Comparison of ENCODE assay signal across 1 cellular context in the genomic region with DNA sequence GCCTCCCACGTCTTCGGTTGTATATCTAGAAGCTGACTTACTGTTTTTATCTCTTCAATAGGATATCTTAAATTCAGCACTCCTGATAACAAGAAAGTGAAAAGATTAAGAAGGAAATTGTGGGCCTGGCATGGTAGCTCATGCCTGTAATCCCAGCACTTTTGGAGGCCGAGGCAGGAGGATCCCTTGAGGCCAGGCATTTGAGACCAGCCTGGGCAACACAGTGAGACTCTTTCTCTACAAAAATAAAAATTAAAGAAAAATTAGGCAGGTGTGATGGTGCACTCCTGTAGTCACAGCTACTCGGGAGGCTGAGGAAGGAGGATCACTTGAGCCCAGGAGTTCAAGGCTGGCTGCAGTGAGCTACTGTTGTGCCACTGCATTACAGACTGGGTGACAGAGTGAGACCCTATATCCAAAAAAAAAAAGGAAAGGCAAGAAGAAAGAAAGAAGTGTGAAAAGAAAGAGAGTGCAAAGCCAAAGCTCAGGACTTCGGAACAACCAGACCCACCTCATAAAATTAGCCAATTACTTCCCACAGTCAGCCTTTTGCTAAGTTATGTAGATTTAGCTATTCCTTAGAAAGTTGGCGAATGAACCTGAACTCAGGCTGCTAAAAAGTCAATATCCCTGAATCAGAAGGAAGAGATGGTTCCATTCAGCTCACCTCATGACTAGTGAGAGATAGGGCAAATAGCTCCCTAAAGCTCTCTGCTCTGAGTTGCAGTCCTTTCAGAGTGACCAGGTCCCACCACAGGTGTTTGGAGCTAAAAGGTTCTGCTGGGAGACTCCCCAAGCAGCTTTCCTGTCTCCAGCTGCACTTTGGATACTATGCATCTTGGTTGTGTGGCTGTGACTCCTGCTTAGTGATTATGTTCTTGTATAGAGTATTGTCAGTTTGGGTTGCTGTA.
TF ChIP-seq lines count a peak whose summit lies in the region.

No MANE protein-coding gene starts in this region.

TF ChIP-seq in HepG2, 621 proteins besides CTCF, POLR2A, EP300 and RAD21 (continued from another document and continues in another):
- TF ChIP-seq, protein P1, sequence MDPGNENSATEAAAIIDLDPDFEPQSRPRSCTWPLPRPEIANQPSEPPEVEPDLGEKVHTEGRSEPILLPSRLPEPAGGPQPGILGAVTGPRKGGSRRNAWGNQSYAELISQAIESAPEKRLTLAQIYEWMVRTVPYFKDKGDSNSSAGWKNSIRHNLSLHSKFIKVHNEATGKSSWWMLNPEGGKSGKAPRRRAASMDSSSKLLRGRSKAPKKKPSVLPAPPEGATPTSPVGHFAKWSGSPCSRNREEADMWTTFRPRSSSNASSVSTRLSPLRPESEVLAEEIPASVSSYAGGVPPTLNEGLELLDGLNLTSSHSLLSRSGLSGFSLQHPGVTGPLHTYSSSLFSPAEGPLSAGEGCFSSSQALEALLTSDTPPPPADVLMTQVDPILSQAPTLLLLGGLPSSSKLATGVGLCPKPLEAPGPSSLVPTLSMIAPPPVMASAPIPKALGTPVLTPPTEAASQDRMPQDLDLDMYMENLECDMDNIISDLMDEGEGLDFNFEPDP (CRISPR knock-in tag; conservative IDR thresholded peaks at IDR 0.05) = no peak
- TF ChIP-seq MED1 (CRISPR knock-in tag; IDR thresholded peaks at IDR 0.05) (no peak), ZNF713 (CRISPR knock-in tag; IDR thresholded peaks at IDR 0.05) (no peak), SMYD3 (CRISPR knock-in tag; IDR thresholded peaks at IDR 0.05) (no peak), TCF7L2 (IDR thresholded peaks at IDR 0.05; ENCODE audit: low read depth, low read length) (no peak), RARG (CRISPR knock-in tag; IDR thresholded peaks at IDR 0.05; ENCODE audit: low read depth) (no peak), SP4 (CRISPR knock-in tag; IDR thresholded peaks at IDR 0.05) (no peak), TSC22D2 (CRISPR knock-in tag; IDR thresholded peaks at IDR 0.05; ENCODE audit: borderline replicate concordance) (no peak), ZNF564 (CRISPR knock-in tag; IDR thresholded peaks at IDR 0.05) (no peak), ZNF672 (CRISPR knock-in tag; IDR thresholded peaks at IDR 0.05) (no peak), SP140L (CRISPR knock-in tag; IDR thresholded peaks at IDR 0.05; ENCODE audit: borderline replicate concordance) (no peak), GLI4 (CRISPR knock-in tag; IDR thresholded peaks at IDR 0.05; ENCODE audit: borderline replicate concordance) (no peak), NR2F6 (IDR thresholded peaks at IDR 0.05) (no peak), NR2F6 (CRISPR knock-in tag; IDR thresholded peaks at IDR 0.05) (no peak), ZNF329 (CRISPR knock-in tag; IDR thresholded peaks at IDR 0.05; ENCODE audit: low read depth) (no peak), SRY (CRISPR knock-in tag; IDR thresholded peaks at IDR 0.05) (no peak), ZNF44 (CRISPR knock-in tag; IDR thresholded peaks at IDR 0.05) (no peak), BCL6 (CRISPR knock-in tag; IDR thresholded peaks at IDR 0.05) (peak; percentile 59), SNAPC2 (CRISPR knock-in tag; IDR thresholded peaks at IDR 0.05) (no peak), ZNF569 (CRISPR knock-in tag; IDR thresholded peaks at IDR 0.05; ENCODE audit: borderline replicate concordance) (no peak), ZFP36 (IDR thresholded peaks at IDR 0.05; ENCODE audit: borderline replicate concordance, low read depth, low read length, partially characterized antibody) (no peak), FLYWCH1 (CRISPR knock-in tag; IDR thresholded peaks at IDR 0.05) (no peak), ZNF12 (CRISPR knock-in tag; IDR thresholded peaks at IDR 0.05) (no peak), MLLT10 (CRISPR knock-in tag; IDR thresholded peaks at IDR 0.05) (no peak), RARA (CRISPR knock-in tag; IDR thresholded peaks at IDR 0.05) (no peak), SATB2 (CRISPR knock-in tag; IDR thresholded peaks at IDR 0.05) (0 out of 2 replicates have a peak, but pooled peaks have one; percentile 22), FOXO1 (CRISPR knock-in tag; IDR thresholded peaks at IDR 0.05) (no peak), KAT2B (IDR thresholded peaks at IDR 0.05; ENCODE audit: borderline replicate concordance, low read depth, low read length) (no peak), ZNF75D (CRISPR knock-in tag; IDR thresholded peaks at IDR 0.05; ENCODE audit: borderline replicate concordance) (no peak), ZNF563 (CRISPR knock-in tag; IDR thresholded peaks at IDR 0.05) (no peak), KDM5B (CRISPR knock-in tag; IDR thresholded peaks at IDR 0.05; ENCODE audit: borderline replicate concordance) (no peak), ZNF383 (CRISPR knock-in tag; IDR thresholded peaks at IDR 0.05; ENCODE audit: borderline replicate concordance) (no peak), ZNF766 (CRISPR knock-in tag; IDR thresholded peaks at IDR 0.05; ENCODE audit: borderline replicate concordance) (peak; percentile 36; the same call in 1 of the 2 replicates), MAF1 (CRISPR knock-in tag; IDR thresholded peaks at IDR 0.05; ENCODE audit: borderline replicate concordance) (0 out of 2 replicates have a peak, but pooled peaks have one; percentile 22), ZBTB20 (CRISPR knock-in tag; IDR thresholded peaks at IDR 0.05; ENCODE audit: borderline replicate concordance, low read depth) (no peak), SSRP1 (CRISPR knock-in tag; IDR thresholded peaks at IDR 0.05) (peak; percentile 97), RNF2 (conservative IDR thresholded peaks at IDR 0.05; ENCODE audit: low read depth) (no peak)
- TF ChIP-seq, protein P2, sequence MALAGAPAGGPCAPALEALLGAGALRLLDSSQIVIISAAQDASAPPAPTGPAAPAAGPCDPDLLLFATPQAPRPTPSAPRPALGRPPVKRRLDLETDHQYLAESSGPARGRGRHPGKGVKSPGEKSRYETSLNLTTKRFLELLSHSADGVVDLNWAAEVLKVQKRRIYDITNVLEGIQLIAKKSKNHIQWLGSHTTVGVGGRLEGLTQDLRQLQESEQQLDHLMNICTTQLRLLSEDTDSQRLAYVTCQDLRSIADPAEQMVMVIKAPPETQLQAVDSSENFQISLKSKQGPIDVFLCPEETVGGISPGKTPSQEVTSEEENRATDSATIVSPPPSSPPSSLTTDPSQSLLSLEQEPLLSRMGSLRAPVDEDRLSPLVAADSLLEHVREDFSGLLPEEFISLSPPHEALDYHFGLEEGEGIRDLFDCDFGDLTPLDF (CRISPR knock-in tag; IDR thresholded peaks at IDR 0.05) = no peak
- TF ChIP-seq, protein P3, sequence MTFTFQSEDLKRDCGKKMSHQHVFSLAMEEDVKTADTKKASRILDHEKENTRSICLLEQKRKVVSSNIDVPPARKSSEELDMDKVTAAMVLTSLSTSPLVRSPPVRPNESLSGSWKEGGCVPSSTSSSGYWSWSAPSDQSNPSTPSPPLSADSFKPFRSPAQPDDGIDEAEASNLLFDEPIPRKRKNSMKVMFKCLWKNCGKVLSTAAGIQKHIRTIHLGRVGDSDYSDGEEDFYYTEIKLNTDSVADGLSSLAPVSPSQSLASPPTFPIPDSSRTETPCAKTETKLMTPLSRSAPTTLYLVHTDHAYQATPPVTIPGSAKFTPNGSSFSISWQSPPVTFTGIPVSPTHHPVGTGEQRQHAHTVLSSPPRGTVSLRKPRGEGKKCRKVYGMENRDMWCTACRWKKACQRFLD (CRISPR knock-in tag; IDR thresholded peaks at IDR 0.05; ENCODE audit: borderline replicate concordance) = no peak
- TF ChIP-seq, protein P4, sequence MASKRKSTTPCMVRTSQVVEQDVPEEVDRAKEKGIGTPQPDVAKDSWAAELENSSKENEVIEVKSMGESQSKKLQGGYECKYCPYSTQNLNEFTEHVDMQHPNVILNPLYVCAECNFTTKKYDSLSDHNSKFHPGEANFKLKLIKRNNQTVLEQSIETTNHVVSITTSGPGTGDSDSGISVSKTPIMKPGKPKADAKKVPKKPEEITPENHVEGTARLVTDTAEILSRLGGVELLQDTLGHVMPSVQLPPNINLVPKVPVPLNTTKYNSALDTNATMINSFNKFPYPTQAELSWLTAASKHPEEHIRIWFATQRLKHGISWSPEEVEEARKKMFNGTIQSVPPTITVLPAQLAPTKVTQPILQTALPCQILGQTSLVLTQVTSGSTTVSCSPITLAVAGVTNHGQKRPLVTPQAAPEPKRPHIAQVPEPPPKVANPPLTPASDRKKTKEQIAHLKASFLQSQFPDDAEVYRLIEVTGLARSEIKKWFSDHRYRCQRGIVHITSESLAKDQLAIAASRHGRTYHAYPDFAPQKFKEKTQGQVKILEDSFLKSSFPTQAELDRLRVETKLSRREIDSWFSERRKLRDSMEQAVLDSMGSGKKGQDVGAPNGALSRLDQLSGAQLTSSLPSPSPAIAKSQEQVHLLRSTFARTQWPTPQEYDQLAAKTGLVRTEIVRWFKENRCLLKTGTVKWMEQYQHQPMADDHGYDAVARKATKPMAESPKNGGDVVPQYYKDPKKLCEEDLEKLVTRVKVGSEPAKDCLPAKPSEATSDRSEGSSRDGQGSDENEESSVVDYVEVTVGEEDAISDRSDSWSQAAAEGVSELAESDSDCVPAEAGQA (IDR thresholded peaks at IDR 0.05; ENCODE audit: low read depth) = no peak
- TF ChIP-seq, protein P4 (CRISPR knock-in tag; IDR thresholded peaks at IDR 0.05; ENCODE audit: borderline replicate concordance) = no peak
- TF ChIP-seq, protein P5, sequence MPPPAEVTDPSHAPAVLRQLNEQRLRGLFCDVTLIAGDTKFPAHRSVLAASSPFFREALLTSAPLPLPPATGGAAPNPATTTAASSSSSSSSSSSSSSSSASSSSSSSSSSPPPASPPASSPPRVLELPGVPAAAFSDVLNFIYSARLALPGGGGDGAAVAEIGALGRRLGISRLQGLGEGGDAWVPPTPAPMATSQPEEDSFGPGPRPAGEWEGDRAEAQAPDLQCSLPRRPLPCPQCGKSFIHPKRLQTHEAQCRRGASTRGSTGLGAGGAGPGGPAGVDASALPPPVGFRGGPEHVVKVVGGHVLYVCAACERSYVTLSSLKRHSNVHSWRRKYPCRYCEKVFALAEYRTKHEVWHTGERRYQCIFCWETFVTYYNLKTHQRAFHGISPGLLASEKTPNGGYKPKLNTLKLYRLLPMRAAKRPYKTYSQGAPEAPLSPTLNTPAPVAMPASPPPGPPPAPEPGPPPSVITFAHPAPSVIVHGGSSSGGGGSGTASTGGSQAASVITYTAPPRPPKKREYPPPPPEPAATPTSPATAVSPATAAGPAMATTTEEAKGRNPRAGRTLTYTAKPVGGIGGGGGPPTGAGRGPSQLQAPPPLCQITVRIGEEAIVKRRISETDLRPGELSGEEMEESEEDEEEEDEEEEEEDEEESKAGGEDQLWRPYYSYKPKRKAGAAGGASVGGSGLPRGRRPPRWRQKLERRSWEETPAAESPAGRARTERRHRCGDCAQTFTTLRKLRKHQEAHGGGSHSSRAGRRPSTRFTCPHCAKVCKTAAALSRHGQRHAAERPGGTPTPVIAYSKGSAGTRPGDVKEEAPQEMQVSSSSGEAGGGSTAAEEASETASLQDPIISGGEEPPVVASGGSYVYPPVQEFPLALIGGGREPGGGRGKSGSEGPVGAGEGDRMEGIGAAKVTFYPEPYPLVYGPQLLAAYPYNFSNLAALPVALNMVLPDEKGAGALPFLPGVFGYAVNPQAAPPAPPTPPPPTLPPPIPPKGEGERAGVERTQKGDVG (CRISPR knock-in tag; IDR thresholded peaks at IDR 0.05; ENCODE audit: borderline replicate concordance) = no peak
- TF ChIP-seq, protein P6, sequence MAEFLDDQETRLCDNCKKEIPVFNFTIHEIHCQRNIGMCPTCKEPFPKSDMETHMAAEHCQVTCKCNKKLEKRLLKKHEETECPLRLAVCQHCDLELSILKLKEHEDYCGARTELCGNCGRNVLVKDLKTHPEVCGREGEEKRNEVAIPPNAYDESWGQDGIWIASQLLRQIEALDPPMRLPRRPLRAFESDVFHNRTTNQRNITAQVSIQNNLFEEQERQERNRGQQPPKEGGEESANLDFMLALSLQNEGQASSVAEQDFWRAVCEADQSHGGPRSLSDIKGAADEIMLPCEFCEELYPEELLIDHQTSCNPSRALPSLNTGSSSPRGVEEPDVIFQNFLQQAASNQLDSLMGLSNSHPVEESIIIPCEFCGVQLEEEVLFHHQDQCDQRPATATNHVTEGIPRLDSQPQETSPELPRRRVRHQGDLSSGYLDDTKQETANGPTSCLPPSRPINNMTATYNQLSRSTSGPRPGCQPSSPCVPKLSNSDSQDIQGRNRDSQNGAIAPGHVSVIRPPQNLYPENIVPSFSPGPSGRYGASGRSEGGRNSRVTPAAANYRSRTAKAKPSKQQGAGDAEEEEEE (CRISPR knock-in tag; IDR thresholded peaks at IDR 0.05; ENCODE audit: borderline replicate concordance) = no peak
- TF ChIP-seq, protein P7, sequence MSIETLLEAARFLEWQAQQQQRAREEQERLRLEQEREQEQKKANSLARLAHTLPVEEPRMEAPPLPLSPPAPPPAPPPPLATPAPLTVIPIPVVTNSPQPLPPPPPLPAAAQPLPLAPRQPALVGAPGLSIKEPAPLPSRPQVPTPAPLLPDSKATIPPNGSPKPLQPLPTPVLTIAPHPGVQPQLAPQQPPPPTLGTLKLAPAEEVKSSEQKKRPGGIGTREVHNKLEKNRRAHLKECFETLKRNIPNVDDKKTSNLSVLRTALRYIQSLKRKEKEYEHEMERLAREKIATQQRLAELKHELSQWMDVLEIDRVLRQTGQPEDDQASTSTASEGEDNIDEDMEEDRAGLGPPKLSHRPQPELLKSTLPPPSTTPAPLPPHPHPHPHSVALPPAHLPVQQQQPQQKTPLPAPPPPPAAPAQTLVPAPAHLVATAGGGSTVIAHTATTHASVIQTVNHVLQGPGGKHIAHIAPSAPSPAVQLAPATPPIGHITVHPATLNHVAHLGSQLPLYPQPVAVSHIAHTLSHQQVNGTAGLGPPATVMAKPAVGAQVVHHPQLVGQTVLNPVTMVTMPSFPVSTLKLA (IDR thresholded peaks at IDR 0.05) = no peak
- TF ChIP-seq, protein P8, sequence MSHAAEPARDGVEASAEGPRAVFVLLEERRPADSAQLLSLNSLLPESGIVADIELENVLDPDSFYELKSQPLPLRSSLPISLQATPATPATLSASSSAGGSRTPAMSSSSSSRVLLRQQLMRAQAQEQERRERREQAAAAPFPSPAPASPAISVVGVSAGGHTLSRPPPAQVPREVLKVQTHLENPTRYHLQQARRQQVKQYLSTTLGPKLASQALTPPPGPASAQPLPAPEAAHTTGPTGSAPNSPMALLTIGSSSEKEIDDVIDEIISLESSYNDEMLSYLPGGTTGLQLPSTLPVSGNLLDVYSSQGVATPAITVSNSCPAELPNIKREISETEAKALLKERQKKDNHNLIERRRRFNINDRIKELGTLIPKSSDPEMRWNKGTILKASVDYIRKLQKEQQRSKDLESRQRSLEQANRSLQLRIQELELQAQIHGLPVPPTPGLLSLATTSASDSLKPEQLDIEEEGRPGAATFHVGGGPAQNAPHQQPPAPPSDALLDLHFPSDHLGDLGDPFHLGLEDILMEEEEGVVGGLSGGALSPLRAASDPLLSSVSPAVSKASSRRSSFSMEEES (CRISPR knock-in tag; IDR thresholded peaks at IDR 0.05) = no peak
